Comparison of ENCODE assay signal across 8 cellular contexts in genomic region chr18:37484893-37485834, GRCh38.
DNase-seq lines count a peak whose midpoint lies in the region; ATAC-seq, FAIRE-seq and TF ChIP-seq lines count a peak whose summit lies in the region.

No MANE protein-coding gene starts in this region.

- intact Hi-C loops in HCT116 (cut with micrococcal nuclease): no loop called here
- intact Hi-C loops in CD4-positive, alpha-beta memory T cell (cut with micrococcal nuclease): loop anchor here (10.0 kb wide), 1 partner anchor 1000 kb away; no protein-coding TSS in a partner anchor

- no peak overlapping the region for H3K4me3 Mint-ChIP-seq in activated naive CD8-positive, alpha-beta T cell treated with anti-CD3 and anti-CD28 coated beads, Interleukin-2, amount 50 U/mL, for 24 hours
- H3K4me3 Mint-ChIP-seq in CD4-positive, alpha-beta memory T cell: no peak overlapping the region

- no peaks in the 10 kb centered on the region for H4K20me1 ChIP-seq in HCT116 (ENCODE audit: insufficient read depth)
- no peaks in the 10 kb centered on the region for H4K20me1 ChIP-seq in keratinocyte (ENCODE audit: control insufficient read depth, extremely low read depth, insufficient read depth, low read length)

- H3K9me1 ChIP-seq in keratinocyte (ENCODE audit: control insufficient read depth, extremely low read depth, insufficient read depth, low read length): no peaks in the 10 kb centered on the region

- H3K4me3 ChIP-seq in AG10803 (ENCODE audit: low read length) (no peak overlapping the region; the same call in 1 of the 2 replicates), HCT116 (replicated peaks in 1 of 2; ENCODE audit: low read depth in 1 of 2, low read length in 2 of 2) (no peak overlapping the region), keratinocyte (ENCODE audit: control insufficient read depth in 2 of 3, extremely low read depth in 1 of 3, insufficient read depth in 2 of 3, low read depth in 1 of 3, low read length in 3 of 3) (peak overlapping the region in 1 of 3 experiments; percentile 11)
- no peak overlapping the region for H3K4me3 ChIP-seq in CD4-positive, alpha-beta memory T cell (ENCODE audit: low read length in 2 of 2)

- POLR2A ChIA-PET in HCT116 (lab: Charles Lee): no interaction called here
- POLR2A ChIA-PET in CD4-positive, alpha-beta memory T cell (lab: Charles Lee; ENCODE audit: partially characterized antibody): no interaction called here

- H3K36me3 Mint-ChIP-seq in activated naive CD8-positive, alpha-beta T cell treated with anti-CD3 and anti-CD28 coated beads, Interleukin-2, amount 50 U/mL, for 24 hours (ENCODE audit: low read depth): no peaks in the 10 kb centered on the region
- H3K36me3 Mint-ChIP-seq in CD4-positive, alpha-beta memory T cell: no peaks in the 10 kb centered on the region

- DNase-seq in AG10803 (ENCODE audit: low read depth) (peak; percentile 17), HCT116 (ENCODE audit: low read depth, low spot score) (peak; percentile 8), keratinocyte (ENCODE audit: low read depth, low spot score) (peak; percentile 15), SKM-1 (lab: John Stamatoyannopoulos, UW; ENCODE audit: unreplicated experiment) (no peak)
- peak; percentile 23 for DNase-seq in activated naive CD8-positive, alpha-beta T cell treated with anti-CD3 and anti-CD28 coated beads, Interleukin-2, amount 50 U/mL, for 24 hours
- no peak for DNase-seq in CD4-positive, alpha-beta memory T cell

- no peaks in the 10 kb centered on the region for H3K4me1 Mint-ChIP-seq in activated naive CD8-positive, alpha-beta T cell treated with anti-CD3 and anti-CD28 coated beads, Interleukin-2, amount 50 U/mL, for 24 hours
- peaks cover 2 to 6% (median 5%) of the 10 kb centered on the region in 4 donors for H3K4me1 Mint-ChIP-seq in CD4-positive, alpha-beta memory T cell

- H3K4me1 ChIP-seq in HCT116 (ENCODE audit: control insufficient read depth in 1 of 2, insufficient read depth in 2 of 2, low read length in 2 of 2): peaks cover 0 to 17% of the 10 kb centered on the region in 2 experiments; a peak in 2 of 4 replicates
- H3K4me1 ChIP-seq in keratinocyte (ENCODE audit: control insufficient read depth, extremely low read depth, insufficient read depth, low read length): no peaks in the 10 kb centered on the region
- H3K4me1 ChIP-seq in CD4-positive, alpha-beta memory T cell (ENCODE audit: insufficient read depth, low read length): no peaks in the 10 kb centered on the region

- H3K79me2 ChIP-seq in HCT116 (ENCODE audit: insufficient read depth, low read length) (no peaks in the 10 kb centered on the region), keratinocyte (ENCODE audit: control insufficient read depth, insufficient read depth, low read length) (no peaks in the 10 kb centered on the region)

- no peak overlapping the region for H3K27ac ChIP-seq in HCT116 (ENCODE audit: low read depth, low read length)
- H3K27ac ChIP-seq in keratinocyte (ENCODE audit: control insufficient read depth, insufficient read depth, low read length): no peak overlapping the region
- H3K27ac ChIP-seq in CD4-positive, alpha-beta memory T cell (ENCODE audit: low read depth, low read length): no peak overlapping the region

- H3K9me3 Mint-ChIP-seq in activated naive CD8-positive, alpha-beta T cell treated with anti-CD3 and anti-CD28 coated beads, Interleukin-2, amount 50 U/mL, for 24 hours: no peaks in the 10 kb centered on the region
- peaks cover 0 to 13% (median 2%) of the 10 kb centered on the region in 8 donors for H3K9me3 Mint-ChIP-seq in CD4-positive, alpha-beta memory T cell

- H3K9me2 ChIP-seq in HCT116 (ENCODE audit: insufficient read depth): no peaks in the 10 kb centered on the region

- H3K9me3 ChIP-seq in HCT116 (ENCODE audit: control insufficient read depth in 1 of 2, insufficient read depth in 1 of 2, low read depth in 1 of 2, low read length in 2 of 2): no peaks in the 10 kb centered on the region
- H3K9me3 ChIP-seq in keratinocyte (ENCODE audit: control insufficient read depth, low read depth, low read length): no peaks in the 10 kb centered on the region
- H3K9me3 ChIP-seq in CD4-positive, alpha-beta memory T cell (ENCODE audit: control insufficient read depth in 1 of 2, low read length in 2 of 2): no peaks in the 10 kb centered on the region

- H3K4me2 ChIP-seq in HCT116 (ENCODE audit: low read length): peak overlapping the region; percentile 54
- peak overlapping the region; percentile 51 for H3K4me2 ChIP-seq in keratinocyte (ENCODE audit: control insufficient read depth, extremely low read depth, insufficient read depth, low read depth, low read length)

- no TSS peak for BruUV-seq in HCT116 (replicated peaks; lab: Mats Ljungman, UMichigan)

- RAD21 ChIA-PET in HCT116 (lab: Charles Lee; ENCODE audit: low non-redundant PET in 1 of 2, low total read pairs in 2 of 2, uncharacterized antibody in 2 of 2, unreplicated experiment in 2 of 2): no interaction called here

- no peak for FAIRE-seq in keratinocyte (lab: Jason Lieb, UNC)

- H3K27ac Mint-ChIP-seq in activated naive CD8-positive, alpha-beta T cell treated with anti-CD3 and anti-CD28 coated beads, Interleukin-2, amount 50 U/mL, for 24 hours: no peak overlapping the region
- H3K27ac Mint-ChIP-seq in CD4-positive, alpha-beta memory T cell: no peak overlapping the region

- no peak for TF ChIP-seq POLR2A in HCT116 (IDR thresholded peaks at IDR 0.05; ENCODE audit: borderline replicate concordance, extremely low read depth, insufficient read depth, insufficient read length)

- TF ChIP-seq CTCF in AG10803 (conservative IDR thresholded peaks at IDR 0.05; ENCODE audit: low read length) (no peak), HCT116 (IDR thresholded peaks at IDR 0.05 in 2 of 3, conservative IDR thresholded peaks at IDR 0.05 in 1 of 3; ENCODE audit: borderline replicate concordance in 1 of 3, insufficient read depth in 1 of 3, low read depth in 2 of 3, low read length in 2 of 3) (peak in 1 of 3 experiments; percentile 24; a peak in 1 of 6 replicates), keratinocyte (optimal IDR thresholded peaks at IDR 0.05 in 1 of 3, IDR thresholded peaks at IDR 0.05 in 1 of 3, conservative IDR thresholded peaks at IDR 0.05 in 1 of 3; ENCODE audit: extremely low read depth in 1 of 3, insufficient read depth in 2 of 3, low read length in 3 of 3) (peak in 2 of 3 experiments; percentile 51 to 56)

- H3K27me3 ChIP-seq in HCT116 (ENCODE audit: insufficient read depth, low read length) (peaks cover 26% of the 10 kb centered on the region), keratinocyte (ENCODE audit: control insufficient read depth, extremely low read depth, insufficient read depth, low read length) (peaks cover 30% of the 10 kb centered on the region)
- peaks cover 11% of the 10 kb centered on the region for H3K27me3 ChIP-seq in CD4-positive, alpha-beta memory T cell (ENCODE audit: insufficient read depth, low read length)

- no peak for TF ChIP-seq RAD21 in HCT116 (IDR thresholded peaks at IDR 0.05; ENCODE audit: low read depth)

- H2AFZ ChIP-seq in HCT116 (ENCODE audit: low read depth, low read length, poor library complexity, severe bottlenecking) (no peak overlapping the region), keratinocyte (ENCODE audit: control insufficient read depth, low read length) (no peak overlapping the region)

- H3K27me3 Mint-ChIP-seq in activated naive CD8-positive, alpha-beta T cell treated with anti-CD3 and anti-CD28 coated beads, Interleukin-2, amount 50 U/mL, for 24 hours: peaks cover 57% of the 10 kb centered on the region
- H3K27me3 Mint-ChIP-seq in CD4-positive, alpha-beta memory T cell: peaks cover 46% of the 10 kb centered on the region in 2 donors

- dilution Hi-C loops in keratinocyte (cut with MboI; ENCODE audit: extremely low pct_ligation_motif_present, low sequenced_read_pairs): no loop called here

- H3K9ac ChIP-seq in HCT116 (ENCODE audit: low read length) (no peak overlapping the region), keratinocyte (ENCODE audit: control insufficient read depth, extremely low read depth, insufficient read depth, low read length) (no peak overlapping the region)

- ATAC-seq in HCT116: peak; percentile 93
- peak; percentile 61 for ATAC-seq in activated naive CD8-positive, alpha-beta T cell treated with anti-CD3 and anti-CD28 coated beads, Interleukin-2, amount 50 U/mL, for 24 hours
- ATAC-seq in GM18858 (IDR thresholded peaks at IDR 0.05; ENCODE audit: unreplicated experiment): no peak
- ATAC-seq in GM19351 (IDR thresholded peaks at IDR 0.05; ENCODE audit: unreplicated experiment): no peak

- CTCF ChIA-PET in HCT116 (lab: Charles Lee): no interaction called here
- CTCF ChIA-PET in CD4-positive, alpha-beta memory T cell (lab: Charles Lee; ENCODE audit: partially characterized antibody): no interaction called here

- H3K36me3 ChIP-seq in HCT116 (ENCODE audit: control insufficient read depth in 1 of 2, insufficient read depth in 2 of 2, low read length in 2 of 2): no peaks in the 10 kb centered on the region
- H3K36me3 ChIP-seq in keratinocyte (ENCODE audit: control insufficient read depth in 2 of 2, extremely low read depth in 1 of 2, insufficient read depth in 2 of 2, low read length in 2 of 2): no peaks in the 10 kb centered on the region
- H3K36me3 ChIP-seq in CD4-positive, alpha-beta memory T cell (ENCODE audit: insufficient read depth, low read length): no peaks in the 10 kb centered on the region

TF ChIP-seq in HCT116, 20 proteins besides CTCF, POLR2A, EP300 and RAD21:
- TF ChIP-seq JUND (IDR thresholded peaks at IDR 0.05): 0 out of 2 replicates have a peak, but pooled peaks have one; percentile 7
- TF ChIP-seq MAX (IDR thresholded peaks at IDR 0.05): peak; percentile 36; the same call in 1 of the 2 replicates
- TF ChIP-seq ELF1 (IDR thresholded peaks at IDR 0.05; ENCODE audit: borderline replicate concordance, low read depth): no peak
TF ChIP-seq in HCT116: peak in this region for 2.

Comparison
In these comparisons a context has a peak if more than half of its experiments do, and no peak if none do; other contexts are left out.
1. DNase-seq: peak in AG10803 (single experiment), HCT116 (single experiment), activated naive CD8-positive, alpha-beta T cell treated with anti-CD3 and anti-CD28 coated beads, Interleukin-2, amount 50 U/mL, for 24 hours (single experiment) and keratinocyte (single experiment); none in CD4-positive, alpha-beta memory T cell (0 of 5) and SKM-1 (single experiment).
2. ATAC-seq: peak in HCT116 (single experiment) and activated naive CD8-positive, alpha-beta T cell treated with anti-CD3 and anti-CD28 coated beads, Interleukin-2, amount 50 U/mL, for 24 hours (single experiment); none in GM18858 (single experiment) and GM19351 (single experiment).